Comparison of ENCODE assay signal across 1 cellular context in the genomic region with DNA sequence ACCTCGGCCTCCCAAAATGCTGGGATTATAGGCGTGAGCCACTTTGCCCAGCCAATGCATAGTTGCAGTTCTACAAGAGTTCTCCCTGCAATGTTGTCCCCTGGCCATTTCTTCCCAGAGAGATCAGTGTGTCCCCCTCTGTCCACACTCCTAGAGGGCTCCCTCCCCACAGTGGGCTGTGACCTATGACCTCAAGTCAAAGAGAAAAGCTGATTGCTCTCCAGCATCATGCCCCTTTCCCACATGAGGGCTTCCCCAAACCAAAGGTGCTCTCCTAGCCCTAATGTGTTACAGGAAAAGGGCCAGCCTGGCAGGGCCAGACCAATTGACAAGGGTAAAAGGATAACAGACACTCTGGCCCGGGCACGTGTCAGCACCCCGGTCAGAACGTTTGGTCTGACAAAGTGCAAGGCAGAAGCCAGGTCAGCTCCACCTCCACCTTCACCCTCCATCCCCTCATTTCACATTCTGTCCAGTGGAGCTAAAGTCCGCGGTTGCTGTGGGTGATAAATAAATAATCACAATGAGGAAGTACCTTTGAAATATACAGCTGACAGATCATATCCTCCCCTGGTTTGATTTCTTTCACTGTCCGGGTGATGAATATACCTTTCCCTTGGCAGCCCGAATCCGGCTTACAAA.
TF ChIP-seq lines count a peak whose summit lies in the region.

No MANE protein-coding gene starts in this region.

TF ChIP-seq in HepG2, 621 proteins besides CTCF, POLR2A, EP300 and RAD21 (continued from another document):
- no peak for TF ChIP-seq ZBTB43 (CRISPR knock-in tag; conservative IDR thresholded peaks at IDR 0.05)
- TF ChIP-seq RFX1 (IDR thresholded peaks at IDR 0.05) = peak; percentile 67; the same call in 1 of the 2 replicates
- peak; percentile 11; the same call in 1 of the 2 replicates for TF ChIP-seq CREM (IDR thresholded peaks at IDR 0.05)
- no peak for TF ChIP-seq CREM (CRISPR knock-in tag; IDR thresholded peaks at IDR 0.05)
- no peak for TF ChIP-seq TAF15 (IDR thresholded peaks at IDR 0.05; ENCODE audit: low read depth, low read length, poor library complexity, severe bottlenecking)
- TF ChIP-seq ARNT2 (CRISPR knock-in tag; IDR thresholded peaks at IDR 0.05; ENCODE audit: low read depth) = no peak
- TF ChIP-seq CHD4 (IDR thresholded peaks at IDR 0.05; ENCODE audit: borderline replicate concordance, low read length) = no peak
- no peak for TF ChIP-seq ESRRA (CRISPR knock-in tag; IDR thresholded peaks at IDR 0.05; ENCODE audit: low read depth)
- no peak for TF ChIP-seq SETDB1 (CRISPR knock-in tag; IDR thresholded peaks at IDR 0.05; ENCODE audit: borderline replicate concordance)
- TF ChIP-seq MAF1 (CRISPR knock-in tag; IDR thresholded peaks at IDR 0.05; ENCODE audit: borderline replicate concordance) = no peak
- TF ChIP-seq NR2F1 (CRISPR knock-in tag; IDR thresholded peaks at IDR 0.05) = peak in 1 of 2 experiments; percentile 48; a peak in 1 of 4 replicates
- TF ChIP-seq, protein P1, sequence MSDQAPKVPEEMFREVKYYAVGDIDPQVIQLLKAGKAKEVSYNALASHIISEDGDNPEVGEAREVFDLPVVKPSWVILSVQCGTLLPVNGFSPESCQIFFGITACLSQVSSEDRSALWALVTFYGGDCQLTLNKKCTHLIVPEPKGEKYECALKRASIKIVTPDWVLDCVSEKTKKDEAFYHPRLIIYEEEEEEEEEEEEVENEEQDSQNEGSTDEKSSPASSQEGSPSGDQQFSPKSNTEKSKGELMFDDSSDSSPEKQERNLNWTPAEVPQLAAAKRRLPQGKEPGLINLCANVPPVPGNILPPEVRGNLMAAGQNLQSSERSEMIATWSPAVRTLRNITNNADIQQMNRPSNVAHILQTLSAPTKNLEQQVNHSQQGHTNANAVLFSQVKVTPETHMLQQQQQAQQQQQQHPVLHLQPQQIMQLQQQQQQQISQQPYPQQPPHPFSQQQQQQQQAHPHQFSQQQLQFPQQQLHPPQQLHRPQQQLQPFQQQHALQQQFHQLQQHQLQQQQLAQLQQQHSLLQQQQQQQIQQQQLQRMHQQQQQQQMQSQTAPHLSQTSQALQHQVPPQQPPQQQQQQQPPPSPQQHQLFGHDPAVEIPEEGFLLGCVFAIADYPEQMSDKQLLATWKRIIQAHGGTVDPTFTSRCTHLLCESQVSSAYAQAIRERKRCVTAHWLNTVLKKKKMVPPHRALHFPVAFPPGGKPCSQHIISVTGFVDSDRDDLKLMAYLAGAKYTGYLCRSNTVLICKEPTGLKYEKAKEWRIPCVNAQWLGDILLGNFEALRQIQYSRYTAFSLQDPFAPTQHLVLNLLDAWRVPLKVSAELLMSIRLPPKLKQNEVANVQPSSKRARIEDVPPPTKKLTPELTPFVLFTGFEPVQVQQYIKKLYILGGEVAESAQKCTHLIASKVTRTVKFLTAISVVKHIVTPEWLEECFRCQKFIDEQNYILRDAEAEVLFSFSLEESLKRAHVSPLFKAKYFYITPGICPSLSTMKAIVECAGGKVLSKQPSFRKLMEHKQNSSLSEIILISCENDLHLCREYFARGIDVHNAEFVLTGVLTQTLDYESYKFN (CRISPR knock-in tag; conservative IDR thresholded peaks at IDR 0.05) = peak; percentile 65
- no peak for TF ChIP-seq PHF20 (CRISPR knock-in tag; IDR thresholded peaks at IDR 0.05)
- no peak for TF ChIP-seq MEF2D (CRISPR knock-in tag; IDR thresholded peaks at IDR 0.05)
- TF ChIP-seq JARID2 (CRISPR knock-in tag; IDR thresholded peaks at IDR 0.05; ENCODE audit: insufficient replicate concordance) = no peak
- TF ChIP-seq, protein P2, sequence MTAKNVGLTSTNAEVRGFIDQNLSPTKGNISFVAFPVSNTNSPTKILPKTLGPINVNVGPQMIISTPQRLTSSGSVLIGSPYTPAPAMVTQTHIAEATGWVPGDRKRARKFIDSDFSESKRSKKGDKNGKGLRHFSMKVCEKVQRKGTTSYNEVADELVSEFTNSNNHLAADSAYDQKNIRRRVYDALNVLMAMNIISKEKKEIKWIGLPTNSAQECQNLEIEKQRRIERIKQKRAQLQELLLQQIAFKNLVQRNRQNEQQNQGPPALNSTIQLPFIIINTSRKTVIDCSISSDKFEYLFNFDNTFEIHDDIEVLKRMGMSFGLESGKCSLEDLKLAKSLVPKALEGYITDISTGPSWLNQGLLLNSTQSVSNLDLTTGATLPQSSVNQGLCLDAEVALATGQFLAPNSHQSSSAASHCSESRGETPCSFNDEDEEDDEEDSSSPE (CRISPR knock-in tag; IDR thresholded peaks at IDR 0.05) = peak; percentile 50; the same call in 1 of the 2 replicates
- no peak for TF ChIP-seq ZFYVE20 (CRISPR knock-in tag; IDR thresholded peaks at IDR 0.05; ENCODE audit: borderline replicate concordance, low read depth)
- TF ChIP-seq ERF (CRISPR knock-in tag; IDR thresholded peaks at IDR 0.05) = peak; percentile 21; the same call in 1 of the 2 replicates
- TF ChIP-seq, protein P3, sequence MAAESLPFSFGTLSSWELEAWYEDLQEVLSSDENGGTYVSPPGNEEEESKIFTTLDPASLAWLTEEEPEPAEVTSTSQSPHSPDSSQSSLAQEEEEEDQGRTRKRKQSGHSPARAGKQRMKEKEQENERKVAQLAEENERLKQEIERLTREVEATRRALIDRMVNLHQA (CRISPR knock-in tag; IDR thresholded peaks at IDR 0.05) = no peak
- TF ChIP-seq ZNF446 (CRISPR knock-in tag; IDR thresholded peaks at IDR 0.05) = no peak
- peak; percentile 44; the same call in 1 of the 2 replicates for TF ChIP-seq ZNF430 (CRISPR knock-in tag; IDR thresholded peaks at IDR 0.05)
- TF ChIP-seq TFE3 (CRISPR knock-in tag; IDR thresholded peaks at IDR 0.05) = 0 out of 2 replicates have a peak, but pooled peaks have one; percentile 34
- no peak for TF ChIP-seq SP4 (CRISPR knock-in tag; IDR thresholded peaks at IDR 0.05)
- no peak for TF ChIP-seq KLF15 (CRISPR knock-in tag; IDR thresholded peaks at IDR 0.05; ENCODE audit: borderline replicate concordance)
- TF ChIP-seq ASH2L (IDR thresholded peaks at IDR 0.05; ENCODE audit: insufficient read length, low read depth, low read length) = peak; percentile 40
- 0 out of 2 replicates have a peak, but pooled peaks have one; percentile 41 for TF ChIP-seq MYPOP (CRISPR knock-in tag; IDR thresholded peaks at IDR 0.05)
- TF ChIP-seq, protein P4, sequence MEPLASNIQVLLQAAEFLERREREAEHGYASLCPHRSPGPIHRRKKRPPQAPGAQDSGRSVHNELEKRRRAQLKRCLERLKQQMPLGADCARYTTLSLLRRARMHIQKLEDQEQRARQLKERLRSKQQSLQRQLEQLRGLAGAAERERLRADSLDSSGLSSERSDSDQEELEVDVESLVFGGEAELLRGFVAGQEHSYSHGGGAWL (CRISPR knock-in tag; IDR thresholded peaks at IDR 0.05) = no peak
- TF ChIP-seq, protein P5, sequence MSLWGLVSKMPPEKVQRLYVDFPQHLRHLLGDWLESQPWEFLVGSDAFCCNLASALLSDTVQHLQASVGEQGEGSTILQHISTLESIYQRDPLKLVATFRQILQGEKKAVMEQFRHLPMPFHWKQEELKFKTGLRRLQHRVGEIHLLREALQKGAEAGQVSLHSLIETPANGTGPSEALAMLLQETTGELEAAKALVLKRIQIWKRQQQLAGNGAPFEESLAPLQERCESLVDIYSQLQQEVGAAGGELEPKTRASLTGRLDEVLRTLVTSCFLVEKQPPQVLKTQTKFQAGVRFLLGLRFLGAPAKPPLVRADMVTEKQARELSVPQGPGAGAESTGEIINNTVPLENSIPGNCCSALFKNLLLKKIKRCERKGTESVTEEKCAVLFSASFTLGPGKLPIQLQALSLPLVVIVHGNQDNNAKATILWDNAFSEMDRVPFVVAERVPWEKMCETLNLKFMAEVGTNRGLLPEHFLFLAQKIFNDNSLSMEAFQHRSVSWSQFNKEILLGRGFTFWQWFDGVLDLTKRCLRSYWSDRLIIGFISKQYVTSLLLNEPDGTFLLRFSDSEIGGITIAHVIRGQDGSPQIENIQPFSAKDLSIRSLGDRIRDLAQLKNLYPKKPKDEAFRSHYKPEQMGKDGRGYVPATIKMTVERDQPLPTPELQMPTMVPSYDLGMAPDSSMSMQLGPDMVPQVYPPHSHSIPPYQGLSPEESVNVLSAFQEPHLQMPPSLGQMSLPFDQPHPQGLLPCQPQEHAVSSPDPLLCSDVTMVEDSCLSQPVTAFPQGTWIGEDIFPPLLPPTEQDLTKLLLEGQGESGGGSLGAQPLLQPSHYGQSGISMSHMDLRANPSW (CRISPR knock-in tag; IDR thresholded peaks at IDR 0.05; ENCODE audit: borderline replicate concordance) = no peak
- no peak for TF ChIP-seq SOX13 (IDR thresholded peaks at IDR 0.05)
- no peak; a peak in 1 of 4 replicates for TF ChIP-seq SOX13 (CRISPR knock-in tag; conservative IDR thresholded peaks at IDR 0.05 in 1 of 2, IDR thresholded peaks at IDR 0.05 in 1 of 2)
- no peak for TF ChIP-seq BRD4 (CRISPR knock-in tag; IDR thresholded peaks at IDR 0.05)
- no peak for TF ChIP-seq MEIS1 (CRISPR knock-in tag; IDR thresholded peaks at IDR 0.05; ENCODE audit: borderline replicate concordance)
- TF ChIP-seq, protein P6, sequence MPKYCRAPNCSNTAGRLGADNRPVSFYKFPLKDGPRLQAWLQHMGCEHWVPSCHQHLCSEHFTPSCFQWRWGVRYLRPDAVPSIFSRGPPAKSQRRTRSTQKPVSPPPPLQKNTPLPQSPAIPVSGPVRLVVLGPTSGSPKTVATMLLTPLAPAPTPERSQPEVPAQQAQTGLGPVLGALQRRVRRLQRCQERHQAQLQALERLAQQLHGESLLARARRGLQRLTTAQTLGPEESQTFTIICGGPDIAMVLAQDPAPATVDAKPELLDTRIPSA (CRISPR knock-in tag; IDR thresholded peaks at IDR 0.05; ENCODE audit: borderline replicate concordance) = no peak
- no peak for TF ChIP-seq ZSCAN12 (CRISPR knock-in tag; IDR thresholded peaks at IDR 0.05)
